In genomic region chr22:42072606-42073330, GRCh38 we compare ENCODE assay signal across 11 cellular contexts. TPM values are rescaled to one million over a fixed set of nuclear protein-coding genes. Genes with fewer than 3 reads are reported as not detected.
A peak's percentile ranks its signal among the peaks of the same experiment; 100 is the strongest.
DNase-seq lines count a peak whose midpoint lies in the region; ATAC-seq and TF ChIP-seq lines count a peak whose summit lies in the region.
"Had no signal": no experiment of that assay in that cellular context is flagged by ENCODE, and none has a peak within 500 bp of the region (broad histone marks: within the 10 kb centered on the region; RNA-seq: fewer than 3 reads in every experiment).

No MANE protein-coding gene starts in this region.

- H3K9me3 ChIP-seq in CD4-positive, alpha-beta memory T cell (ENCODE audit: control insufficient read depth in 1 of 2, low read length in 2 of 2) = no peaks in the 10 kb centered on the region
- H3K9me3 ChIP-seq in psoas muscle = no peaks in the 10 kb centered on the region
- H3K9me3 ChIP-seq: testis had no signal

- H3K9me2 ChIP-seq in GM23338 (ENCODE audit: insufficient read depth) = no peaks in the 10 kb centered on the region

- peak overlapping the region in 5 of 7 donors; percentile 9 to 91 (median 87) for H3K27ac Mint-ChIP-seq in CD4-positive, alpha-beta memory T cell
- no peak overlapping the region for H3K27ac Mint-ChIP-seq in GM23338
- H3K27ac Mint-ChIP-seq in activated T-helper 1 cell treated with anti-CD3 and anti-CD28 coated beads, Interleukin-12 subunit alpha, Interleukin-12 subunit beta, Interleukin-2, Interleukin-4 antibody, amounts not matched to agents 30 ng/mL and 10 ng/mL and 1 ng/mL, durations not matched to agents 14 hours and 24 hours and 36 hours = peak overlapping the region; percentile 35

- H3K4me1 ChIP-seq in CD4-positive, alpha-beta memory T cell (ENCODE audit: insufficient read depth, low read length) = peaks cover 40% of the 10 kb centered on the region
- peaks cover 37% of the 10 kb centered on the region for H3K4me1 ChIP-seq in GM23338 (ENCODE audit: insufficient read depth)
- peaks cover 22% of the 10 kb centered on the region for H3K4me1 ChIP-seq in psoas muscle

- intact Hi-C loops in CD4-positive, alpha-beta memory T cell (cut with micrococcal nuclease) = loop anchor here (5.0 to 10.0 kb wide), 3 partner anchors 105 to 542 kb away; partner anchors contain the start of genes POLDIP3, SEPTIN3 and SNU13
- intact Hi-C loops in activated T-helper 1 cell treated with anti-CD3 and anti-CD28 coated beads, Interleukin-12 subunit alpha, Interleukin-12 subunit beta, Interleukin-2, Interleukin-4 antibody, amounts not matched to agents 30 ng/mL and 10 ng/mL and 1 ng/mL, durations not matched to agents 14 hours and 24 hours and 36 hours (cut with micrococcal nuclease) = loop anchor here (10.0 kb wide), 3 partner anchors 388 to 628 kb away; partner anchors contain the start of genes DESI1, SNU13, TOB2 and XRCC6
- intact Hi-C loops in psoas muscle (cut with DNase I) = loop anchor here in 1 of 2 donors (10.0 kb wide), 1 partner anchor 258 kb away; no protein-coding TSS in a partner anchor

- DNase-seq in CD4-positive, alpha-beta memory T cell = no peak
- no peak for DNase-seq in GM23338 (ENCODE audit: low spot score)
- no peak for DNase-seq in activated T-helper 1 cell treated with anti-CD3 and anti-CD28 coated beads, Interleukin-12 subunit alpha, Interleukin-12 subunit beta, Interleukin-2, Interleukin-4 antibody, amounts not matched to agents 30 ng/mL and 10 ng/mL and 1 ng/mL, durations not matched to agents 14 hours and 24 hours and 36 hours (ENCODE audit: low spot score)
- DNase-seq in mesenteric fat pad (ENCODE audit: low spot score) = peak; percentile 65
- no peak for DNase-seq in foreskin melanocyte
- DNase-seq in psoas muscle = no peak
- DNase-seq in GM13977 (ENCODE audit: low spot score) = no peak
- DNase-seq: DMS 273 treated with DMSO at 0.1 percent for 48 hours, testis had no signal

- no peak overlapping the region for H3K27ac ChIP-seq in CD4-positive, alpha-beta memory T cell (ENCODE audit: low read depth, low read length)
- H3K27ac ChIP-seq in GM23338 (ENCODE audit: low read depth) (no peak overlapping the region), psoas muscle (no peak overlapping the region)
- H3K27ac ChIP-seq: parathyroid adenoma had no signal

- POLR2A ChIA-PET in CD4-positive, alpha-beta memory T cell (lab: Charles Lee; ENCODE audit: partially characterized antibody) = no interaction called here

- CTCF ChIA-PET in CD4-positive, alpha-beta memory T cell (lab: Charles Lee; ENCODE audit: partially characterized antibody) = no interaction called here

- H4K20me1 ChIP-seq in GM23338 (replicated peaks; ENCODE audit: insufficient read depth) = no peaks in the 10 kb centered on the region

- H3K4me3 Mint-ChIP-seq in CD4-positive, alpha-beta memory T cell = peak overlapping the region; percentile 63 to 73 (median 68)
- H3K4me3 Mint-ChIP-seq in GM23338 = peak overlapping the region; percentile 64; the same call in 2 of the 3 replicates
- peak overlapping the region; percentile 77 for H3K4me3 Mint-ChIP-seq in activated T-helper 1 cell treated with anti-CD3 and anti-CD28 coated beads, Interleukin-12 subunit alpha, Interleukin-12 subunit beta, Interleukin-2, Interleukin-4 antibody, amounts not matched to agents 30 ng/mL and 10 ng/mL and 1 ng/mL, durations not matched to agents 14 hours and 24 hours and 36 hours

- H2AFZ ChIP-seq in GM23338 = peak overlapping the region; percentile 80; the same call in 1 of the 2 replicates

- 77 to 95% (median 91%) methylated on average over 8 of the region's 8 CpGs for WGBS in psoas muscle, 3 donors

- peaks cover 5% of the 10 kb centered on the region for H3K36me3 ChIP-seq in CD4-positive, alpha-beta memory T cell (ENCODE audit: insufficient read depth, low read length)
- no peaks in the 10 kb centered on the region for H3K36me3 ChIP-seq in GM23338 (ENCODE audit: insufficient read depth)
- H3K36me3 ChIP-seq in psoas muscle (ENCODE audit: insufficient read depth in 1 of 2, low read depth in 1 of 2) = peaks cover 0 to 10% of the 10 kb centered on the region in 2 donors

- ATAC-seq in GM23338 (no peak), HG02610 (IDR thresholded peaks at IDR 0.05; ENCODE audit: unreplicated experiment) (no peak), psoas muscle (no peak)

- in situ Hi-C loops in GM13977 (cut with MboI; ENCODE audit: low pct_unique_long_range_greater_than_20kb, low sequenced_read_pairs, unreplicated experiment) = loop anchor here (10.0 kb wide), 1 partner anchor 88 kb away; no protein-coding TSS in a partner anchor

- H3K4me3 ChIP-seq in CD4-positive, alpha-beta memory T cell (ENCODE audit: low read length in 2 of 2) = no peak overlapping the region
- H3K4me3 ChIP-seq in GM23338 (no peak overlapping the region), psoas muscle (no peak overlapping the region)

- no peaks in the 10 kb centered on the region for H3K9me3 Mint-ChIP-seq in CD4-positive, alpha-beta memory T cell
- no peaks in the 10 kb centered on the region; the same call in 2 of the 3 replicates for H3K9me3 Mint-ChIP-seq in GM23338
- no peaks in the 10 kb centered on the region for H3K9me3 Mint-ChIP-seq in activated T-helper 1 cell treated with anti-CD3 and anti-CD28 coated beads, Interleukin-12 subunit alpha, Interleukin-12 subunit beta, Interleukin-2, Interleukin-4 antibody, amounts not matched to agents 30 ng/mL and 10 ng/mL and 1 ng/mL, durations not matched to agents 14 hours and 24 hours and 36 hours

- H3F3A ChIP-seq in GM23338 (replicated peaks; ENCODE audit: low read depth) = peaks cover 14% of the 10 kb centered on the region

- no peaks in the 10 kb centered on the region; the same call in 1 of the 2 replicates for H3K79me2 ChIP-seq in GM23338 (replicated peaks; ENCODE audit: insufficient read depth)
- H3K79me2 ChIP-seq: parathyroid adenoma had no signal

- no peaks in the 10 kb centered on the region for H3K27me3 Mint-ChIP-seq in CD4-positive, alpha-beta memory T cell
- H3K27me3 Mint-ChIP-seq in GM23338 (ENCODE audit: insufficient read depth, low read depth, poor library complexity) = peaks cover 23% of the 10 kb centered on the region
- H3K27me3 Mint-ChIP-seq in activated T-helper 1 cell treated with anti-CD3 and anti-CD28 coated beads, Interleukin-12 subunit alpha, Interleukin-12 subunit beta, Interleukin-2, Interleukin-4 antibody, amounts not matched to agents 30 ng/mL and 10 ng/mL and 1 ng/mL, durations not matched to agents 14 hours and 24 hours and 36 hours (ENCODE audit: insufficient read depth) = peaks cover 2% of the 10 kb centered on the region

- TF ChIP-seq CTCF in GM23338 (conservative IDR thresholded peaks at IDR 0.05; ENCODE audit: low read depth in 2 of 2) (peak; percentile 10 to 16; a peak in 2 of 4 replicates), psoas muscle (IDR thresholded peaks at IDR 0.05) (no peak), GM13977 (IDR thresholded peaks at IDR 0.05; ENCODE audit: extremely low read depth, insufficient read depth, missing control alignments) (no peak)

- H3K4me2 ChIP-seq in GM23338 = no peak overlapping the region

- peaks cover 0 to 11% of the 10 kb centered on the region in 2 donors for H3K36me3 Mint-ChIP-seq in CD4-positive, alpha-beta memory T cell
- peaks cover 8% of the 10 kb centered on the region; the same call in 2 of the 3 replicates for H3K36me3 Mint-ChIP-seq in GM23338 (ENCODE audit: low read depth)
- H3K36me3 Mint-ChIP-seq in activated T-helper 1 cell treated with anti-CD3 and anti-CD28 coated beads, Interleukin-12 subunit alpha, Interleukin-12 subunit beta, Interleukin-2, Interleukin-4 antibody, amounts not matched to agents 30 ng/mL and 10 ng/mL and 1 ng/mL, durations not matched to agents 14 hours and 24 hours and 36 hours (ENCODE audit: low read depth) = peaks cover 5% of the 10 kb centered on the region

- H3K27me3 ChIP-seq in CD4-positive, alpha-beta memory T cell (ENCODE audit: insufficient read depth, low read length) = no peaks in the 10 kb centered on the region
- H3K27me3 ChIP-seq in GM23338 (ENCODE audit: insufficient read depth) (peaks cover 11% of the 10 kb centered on the region), psoas muscle (ENCODE audit: insufficient read depth in 3 of 3, low read length in 2 of 3) (no peaks in the 10 kb centered on the region)
- H3K27me3 ChIP-seq: testis had no signal

- peaks cover 18 to 56% (median 38%) of the 10 kb centered on the region in 4 donors for H3K4me1 Mint-ChIP-seq in CD4-positive, alpha-beta memory T cell
- H3K4me1 Mint-ChIP-seq in GM23338 = peaks cover 25% of the 10 kb centered on the region
- peaks cover 47% of the 10 kb centered on the region for H3K4me1 Mint-ChIP-seq in activated T-helper 1 cell treated with anti-CD3 and anti-CD28 coated beads, Interleukin-12 subunit alpha, Interleukin-12 subunit beta, Interleukin-2, Interleukin-4 antibody, amounts not matched to agents 30 ng/mL and 10 ng/mL and 1 ng/mL, durations not matched to agents 14 hours and 24 hours and 36 hours (ENCODE audit: low read depth)

RNA-seq across cellular contexts. Expression of gene PHETA2, which starts 1.3 kb away (rescaled TPM):
- 1 to 10 TPM; 1.7 to 1.9 TPM for total RNA-seq in CD4-positive, alpha-beta memory T cell
- 1 to 10 TPM in 1 of 2 donors, under 1 TPM in 1; 0.69 to 1.6 TPM for polyA plus RNA-seq in CD4-positive, alpha-beta memory T cell
- total RNA-seq in GM23338 (2014; rRNA removed; shearing (Covaris generic)) = 5.9 and 7.6 TPM in 2 replicates
- polyA plus RNA-seq in GM23338 (2016; fragmentation: Nextera tagmentation; extraction: Ambion mirVana) (3.8 and 4.5 TPM in 2 replicates), psoas muscle (1 to 10 TPM; 2.0 to 2.3 (median 2.2) TPM)
- total RNA-seq in activated T-helper 1 cell treated with anti-CD3 and anti-CD28 coated beads, Interleukin-12 subunit alpha, Interleukin-12 subunit beta, Interleukin-2, Interleukin-4 antibody, amounts not matched to agents 30 ng/mL and 10 ng/mL and 1 ng/mL, durations not matched to agents 14 hours and 24 hours and 36 hours = 5.6 and 5.9 TPM in 2 replicates
- total RNA-seq in mesenteric fat pad (11.0 TPM), psoas muscle (1 to 10 TPM; 1.4 to 2.4 (median 2.1) TPM)

RNA-seq across cellular contexts. Expression of gene NAGA, which starts 2.2 kb away (rescaled TPM):
- total RNA-seq in CD4-positive, alpha-beta memory T cell = 10 to 100 TPM; 13.9 to 14.5 TPM
- polyA plus RNA-seq in CD4-positive, alpha-beta memory T cell = 10 to 100 TPM; 18.0 to 25.4 TPM
- 17.8 and 21.4 TPM in 2 replicates for total RNA-seq in GM23338 (2014; rRNA removed; shearing (Covaris generic))
- polyA plus RNA-seq in GM23338 (2016; fragmentation: Nextera tagmentation; extraction: Ambion mirVana) = 6.3 and 6.6 TPM in 2 replicates
- 30.5 and 30.9 TPM in 2 replicates for total RNA-seq in activated T-helper 1 cell treated with anti-CD3 and anti-CD28 coated beads, Interleukin-12 subunit alpha, Interleukin-12 subunit beta, Interleukin-2, Interleukin-4 antibody, amounts not matched to agents 30 ng/mL and 10 ng/mL and 1 ng/mL, durations not matched to agents 14 hours and 24 hours and 36 hours
- total RNA-seq in mesenteric fat pad = 25.8 TPM
- 1 to 10 TPM; 5.2 to 8.5 (median 7.7) TPM for total RNA-seq in psoas muscle
- polyA plus RNA-seq in psoas muscle = 1 to 10 TPM; 5.3 to 7.3 (median 5.7) TPM

RNA-seq across cellular contexts. Expression of gene SMDT1, which starts 6.7 kb away (rescaled TPM):
- 100 to 1,000 TPM; 101 to 105 TPM for total RNA-seq in CD4-positive, alpha-beta memory T cell
- 100 to 1,000 TPM; 172 to 279 TPM for polyA plus RNA-seq in CD4-positive, alpha-beta memory T cell
- 4.9 and 5.2 TPM in 2 replicates for total RNA-seq in GM23338 (2014; rRNA removed; shearing (Covaris generic))
- polyA plus RNA-seq in GM23338 (2016; fragmentation: Nextera tagmentation; extraction: Ambion mirVana) (95.1 and 97.9 TPM in 2 replicates), psoas muscle (100 to 1,000 TPM; 117 to 198 (median 194) TPM)
- 53.9 and 58.2 TPM in 2 replicates for total RNA-seq in activated T-helper 1 cell treated with anti-CD3 and anti-CD28 coated beads, Interleukin-12 subunit alpha, Interleukin-12 subunit beta, Interleukin-2, Interleukin-4 antibody, amounts not matched to agents 30 ng/mL and 10 ng/mL and 1 ng/mL, durations not matched to agents 14 hours and 24 hours and 36 hours
- total RNA-seq in mesenteric fat pad (69.3 TPM), psoas muscle (100 to 1,000 TPM; 117 to 164 (median 129) TPM)

RNA-seq across cellular contexts. Expression of gene NDUFA6, which starts 17.8 kb away (rescaled TPM):
- total RNA-seq in CD4-positive, alpha-beta memory T cell = 10 to 100 TPM; 42.1 to 44.4 TPM
- polyA plus RNA-seq in CD4-positive, alpha-beta memory T cell = 100 to 1,000 TPM; 137 to 153 TPM
- 69.8 and 98.4 TPM in 2 replicates for total RNA-seq in GM23338 (2014; rRNA removed; shearing (Covaris generic))
- polyA plus RNA-seq in GM23338 (2016; fragmentation: Nextera tagmentation; extraction: Ambion mirVana) (428 and 433 TPM in 2 replicates), psoas muscle (100 to 1,000 TPM; 242 to 253 (median 245) TPM)
- 81.6 and 85.8 TPM in 2 replicates for total RNA-seq in activated T-helper 1 cell treated with anti-CD3 and anti-CD28 coated beads, Interleukin-12 subunit alpha, Interleukin-12 subunit beta, Interleukin-2, Interleukin-4 antibody, amounts not matched to agents 30 ng/mL and 10 ng/mL and 1 ng/mL, durations not matched to agents 14 hours and 24 hours and 36 hours
- total RNA-seq in mesenteric fat pad (55.8 TPM), psoas muscle (100 to 1,000 TPM; 149 to 181 (median 160) TPM)

RNA-seq across cellular contexts. Expression of gene CYP2D6, which starts 57.8 kb away (rescaled TPM):
- total RNA-seq in CD4-positive, alpha-beta memory T cell = 10 to 100 TPM in 1 of 2 experiments, 1 to 10 TPM in 1; 8.8 to 10.7 TPM
- polyA plus RNA-seq in CD4-positive, alpha-beta memory T cell = under 1 TPM in 1 of 2 donors, not detected in 1; 0.23 TPM
- 0.27 and 1.3 TPM in 2 replicates for total RNA-seq in GM23338 (2014; rRNA removed; shearing (Covaris generic))
- polyA plus RNA-seq in GM23338 (2016; fragmentation: Nextera tagmentation; extraction: Ambion mirVana) = 0.56 and 1.2 TPM in 2 replicates
- 4.1 and 4.6 TPM in 2 replicates for total RNA-seq in activated T-helper 1 cell treated with anti-CD3 and anti-CD28 coated beads, Interleukin-12 subunit alpha, Interleukin-12 subunit beta, Interleukin-2, Interleukin-4 antibody, amounts not matched to agents 30 ng/mL and 10 ng/mL and 1 ng/mL, durations not matched to agents 14 hours and 24 hours and 36 hours
- 0.26 TPM for total RNA-seq in mesenteric fat pad
- under 1 TPM in 3 of 4 donors, not detected in 1; 0.13 to 0.44 (median 0.26) TPM for total RNA-seq in psoas muscle
- under 1 TPM; 0.03 to 0.23 (median 0.19) TPM for polyA plus RNA-seq in psoas muscle

Comparison
In these comparisons a context has a peak if more than half of its experiments do, and no peak if none do; other contexts are left out.
1. CTCF ChIP-seq: peak in GM23338 (2 of 2); none in psoas muscle (single experiment) and GM13977 (single experiment).
2. Peak in every context shown above with its lines, with median percentiles within 50 percentile points of each other: H3K4me3 Mint-ChIP-seq.